In the genomic region with DNA sequence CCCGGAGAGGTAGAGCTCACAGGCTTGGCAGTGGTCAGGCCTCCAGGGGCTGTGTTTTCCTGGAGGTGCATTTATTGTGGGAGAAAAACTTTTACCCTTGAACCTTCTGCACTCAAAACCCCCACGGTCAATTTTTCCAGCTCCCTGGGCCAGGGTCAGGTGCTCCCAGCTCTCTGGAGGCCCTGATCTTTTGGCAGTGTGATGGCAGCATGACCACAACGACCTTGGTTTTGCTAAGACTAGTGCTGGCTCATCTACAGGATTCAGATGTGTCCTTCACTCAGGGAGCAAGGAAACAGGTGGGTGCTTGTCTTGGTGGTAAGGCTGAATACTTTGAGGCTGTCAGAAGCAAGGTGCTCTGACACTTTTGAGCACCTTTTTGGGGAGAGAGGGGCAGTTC, we compare ENCODE assay signal across 23 cellular contexts.
"Had no signal": no experiment of that assay in that cellular context is flagged by ENCODE, and none has a peak within 500 bp of the region (broad histone marks: within the 10 kb centered on the region; RNA-seq: fewer than 3 reads in every experiment).

No MANE protein-coding gene starts in this region.

- H3K27me3 ChIP-seq: esophagus squamous epithelium, gastroesophageal sphincter, hepatocyte, sigmoid colon, stomach, transverse colon had no signal

- DNase-seq: effector memory CD4-positive, alpha-beta T cell; esophagus squamous epithelium; foreskin fibroblast; glutamatergic neuron; kidney glomerular epithelial cell; mesenchymal stem cell; midbrain; naive B cell; psoas muscle; retina; sigmoid colon; small intestine; stimulated activated CD4-positive, alpha-beta T cell treated with anti-CD3 and anti-CD28 coated beads, Interleukin-12 subunit alpha, Interleukin-12 subunit beta, amount 100 ng/mL, for 4 hours; stimulated activated naive CD4-positive, alpha-beta T cell; stomach; substantia nigra; transverse colon had no signal

- H3K4me1 Mint-ChIP-seq: nephron had no signal

- H3K27ac ChIP-seq: esophagus squamous epithelium, gastroesophageal sphincter, hepatocyte, psoas muscle, sigmoid colon, stomach, thoracic aorta, transverse colon had no signal

- H3K27me3 Mint-ChIP-seq: naive B cell had no signal

- H3K9me3 ChIP-seq: esophagus squamous epithelium, gastroesophageal sphincter, psoas muscle, sigmoid colon, stomach, thoracic aorta, transverse colon had no signal

- H3K4me1 ChIP-seq: esophagus squamous epithelium, gastroesophageal sphincter, psoas muscle, sigmoid colon, stomach had no signal

- H3K4me3 ChIP-seq: esophagus squamous epithelium, gastroesophageal sphincter, hepatocyte, lung, psoas muscle, sigmoid colon, stomach, thoracic aorta, transverse colon had no signal

- H3K27ac Mint-ChIP-seq: nephron had no signal

- H3K4me3 Mint-ChIP-seq: naive B cell, nephron had no signal

- ATAC-seq: gastroesophageal sphincter, left lobe of liver, psoas muscle had no signal
